15 cellular contexts compared by ENCODE assay signal in genomic region chr15:23823508-23823907, GRCh38.
DNase-seq lines count a peak whose midpoint lies in the region; ATAC-seq, FAIRE-seq and TF ChIP-seq lines count a peak whose summit lies in the region.
"Had no signal": no experiment of that assay in that cellular context is flagged by ENCODE, and none has a peak within 500 bp of the region (broad histone marks: within the 10 kb centered on the region; RNA-seq: fewer than 3 reads in every experiment).

No MANE protein-coding gene starts in this region.

- no peak overlapping the region for H3K9ac ChIP-seq in DND-41 (ENCODE audit: low read depth, low read length)
- no peak overlapping the region for H3K9ac ChIP-seq in NT2/D1 (ENCODE audit: insufficient read length, low read depth)
- no peak overlapping the region for H3K9ac ChIP-seq in kidney (ENCODE audit: low read length in 2 of 2)

- H4K20me1 ChIP-seq in DND-41 (ENCODE audit: insufficient read depth, low read length), result no peaks in the 10 kb centered on the region

- FAIRE-seq in kidney (lab: Jason Lieb, UNC), result no peak

- H3K27ac ChIP-seq in 22Rv1 (no peak overlapping the region), DND-41 (ENCODE audit: low read length) (no peak overlapping the region), kidney (ENCODE audit: low read depth in 2 of 2, low read length in 2 of 2) (no peak overlapping the region)
- H3K27ac ChIP-seq: dorsolateral prefrontal cortex, stomach had no signal

- in situ Hi-C loops in G401 (cut with HindIII; ENCODE audit: low sequenced_read_pairs), result no loop called here

- H3K27me3 ChIP-seq in DND-41 (ENCODE audit: insufficient read depth, low read length, poor library complexity) (no peaks in the 10 kb centered on the region), NT2/D1 (ENCODE audit: insufficient read depth, insufficient read length) (no peaks in the 10 kb centered on the region)
- H3K27me3 ChIP-seq: stomach had no signal

- TF ChIP-seq CTCF in 22Rv1 (IDR thresholded peaks at IDR 0.05), result peak; percentile 37
- peak; percentile 41 for TF ChIP-seq CTCF in DND-41 (IDR thresholded peaks at IDR 0.05; ENCODE audit: borderline replicate concordance, extremely low read depth, low read length, poor library complexity, severe bottlenecking)
- TF ChIP-seq CTCF in kidney (IDR thresholded peaks at IDR 0.05; ENCODE audit: borderline replicate concordance, extremely low read depth, insufficient read depth), result no peak

- no peak overlapping the region for H2AFZ ChIP-seq in DND-41 (ENCODE audit: low read depth, low read length)

- no peaks in the 10 kb centered on the region for H3K79me2 ChIP-seq in DND-41 (ENCODE audit: insufficient read depth, low read length)

- H3K36me3 ChIP-seq in DND-41 (ENCODE audit: insufficient read depth, low read length) (no peaks in the 10 kb centered on the region), NT2/D1 (ENCODE audit: insufficient read depth, insufficient read length, low read length) (no peaks in the 10 kb centered on the region), kidney (ENCODE audit: control insufficient read depth in 1 of 2, insufficient read depth in 2 of 2, low read length in 2 of 2) (no peaks in the 10 kb centered on the region)
- H3K36me3 ChIP-seq: stomach had no signal

- H3K4me2 ChIP-seq in DND-41 (ENCODE audit: insufficient read depth, low read length), result no peak overlapping the region

- H3K9me3 ChIP-seq in DND-41 (ENCODE audit: insufficient read depth, low read length, severe bottlenecking), result no peaks in the 10 kb centered on the region
- H3K9me3 ChIP-seq in NT2/D1 (ENCODE audit: insufficient read depth, low read length), result no peaks in the 10 kb centered on the region
- no peaks in the 10 kb centered on the region for H3K9me3 ChIP-seq in kidney (ENCODE audit: control insufficient read depth in 1 of 2, low read length in 2 of 2)

- intact Hi-C loops in kidney (cut with DNase I), result no loop called here

- H3K4me1 ChIP-seq in DND-41 (ENCODE audit: insufficient read depth, low read length), result no peaks in the 10 kb centered on the region
- no peaks in the 10 kb centered on the region for H3K4me1 ChIP-seq in NT2/D1 (ENCODE audit: insufficient read depth, insufficient read length)
- H3K4me1 ChIP-seq in kidney (ENCODE audit: control insufficient read depth in 1 of 2, insufficient read depth in 1 of 2, low read depth in 1 of 2, low read length in 2 of 2), result no peaks in the 10 kb centered on the region
- H3K4me1 ChIP-seq: stomach had no signal

- DNase-seq in DND-41, result peak; percentile 7
- peak; percentile 15 for DNase-seq in NT2/D1 (ENCODE audit: low read depth, low spot score)
- DNase-seq in kidney, result no peak
- DNase-seq in NCI-H146 treated with DMSO at 0.1 percent for 48 hours (lab: John Stamatoyannopoulos, UW; ENCODE audit: unreplicated experiment), result no peak
- DNase-seq in G401 (ENCODE audit: low spot score), result no peak
- DNase-seq: activated CD4-positive, CD25-positive, alpha-beta regulatory T cell treated with anti-CD3 and anti-CD28 coated beads, Interleukin-2, amount 50 U/mL, for 72 hours; dorsolateral prefrontal cortex; left cardiac atrium; NCI-H1417 treated with DMSO at 0.1 percent for 48 hours; NCI-H524 treated with DMSO at 0.1 percent for 48 hours; stomach; SW 1271 had no signal

- H3K4me3 ChIP-seq in DND-41 (ENCODE audit: low read depth in 1 of 2, low read length in 2 of 2), result no peak overlapping the region
- H3K4me3 ChIP-seq in NT2/D1 (ENCODE audit: insufficient read length, low read depth), result no peak overlapping the region
- H3K4me3 ChIP-seq in kidney (ENCODE audit: low read length in 2 of 2), result no peak overlapping the region
- H3K4me3 ChIP-seq: dorsolateral prefrontal cortex, stomach had no signal

- ATAC-seq in DND-41 (ENCODE audit: insufficient read depth, low read depth), result peak; percentile 33; the same call in 1 of the 3 replicates
- ATAC-seq in esophagus mucosa, result peak; percentile 41
- ATAC-seq in HG02623 (IDR thresholded peaks at IDR 0.05; ENCODE audit: unreplicated experiment), result no peak
- ATAC-seq: left cardiac atrium had no signal

Comparison
In these comparisons a context has a peak if more than half of its experiments do, and no peak if none do; other contexts are left out.
1. DNase-seq: peak in DND-41 (single experiment) and NT2/D1 (single experiment); none in kidney (single experiment), NCI-H146 treated with DMSO at 0.1 percent for 48 hours (single experiment) and G401 (single experiment).